In genomic region chr22:45101828-45102227, GRCh38 we compare ENCODE assay signal across 9 cellular contexts.
A peak's percentile ranks its signal among the peaks of the same experiment; 100 is the strongest.
DNase-seq lines count a peak whose midpoint lies in the region; ATAC-seq, FAIRE-seq and TF ChIP-seq lines count a peak whose summit lies in the region.
"Had no signal": no experiment of that assay in that cellular context is flagged by ENCODE, and none has a peak within 500 bp of the region (broad histone marks: within the 10 kb centered on the region; RNA-seq: fewer than 3 reads in every experiment).

No MANE protein-coding gene starts in this region.

- no peak for TF ChIP-seq POLR2A in suprapubic skin (IDR thresholded peaks at IDR 0.05)

- H3K4me3 ChIP-seq in OCI-LY1 (ENCODE audit: low read depth, low read length, poor library complexity, severe bottlenecking) (no peak overlapping the region), suprapubic skin (no peak overlapping the region)

- no peak for DNase-seq in D721Med (ENCODE audit: insufficient read length, low spot score)
- peak; percentile 24 for DNase-seq in HK-2 (ENCODE audit: unreplicated experiment)
- DNase-seq in cerebellar cortex (ENCODE audit: low spot score), result peak; percentile 64
- peak; percentile 90 for DNase-seq in left kidney (ENCODE audit: low read depth, low spot score)
- DNase-seq in stromal cell of bone marrow (ENCODE audit: low read depth), result peak; percentile 65
- no peak for DNase-seq in suprapubic skin (ENCODE audit: low spot score in 2 of 2)

- no peak overlapping the region for H3K9ac ChIP-seq in OCI-LY1 (ENCODE audit: low read length)

- H3K9me3 ChIP-seq in OCI-LY1 (ENCODE audit: low read length) (no peaks in the 10 kb centered on the region), suprapubic skin (no peaks in the 10 kb centered on the region)

- no peaks in the 10 kb centered on the region for H4K20me1 ChIP-seq in OCI-LY1 (ENCODE audit: insufficient read depth, low read length)

- H3K27me3 ChIP-seq in OCI-LY1 (ENCODE audit: insufficient read depth, low read length) (peaks cover 3% of the 10 kb centered on the region; the same call in 1 of the 2 replicates), suprapubic skin (peaks cover 21% of the 10 kb centered on the region)

- H3F3A ChIP-seq in OCI-LY1 (ENCODE audit: insufficient read depth, low read length), result no peaks in the 10 kb centered on the region

- no peak for ATAC-seq in HG03432 (IDR thresholded peaks at IDR 0.05; ENCODE audit: unreplicated experiment)

- H3K36me3 ChIP-seq in OCI-LY1 (ENCODE audit: insufficient read depth, low read length) (no peaks in the 10 kb centered on the region), suprapubic skin (no peaks in the 10 kb centered on the region)

- WGBS in suprapubic skin, result 44% methylated on average over 12 of the region's 12 CpGs

- no peak overlapping the region for H2AFZ ChIP-seq in OCI-LY1 (ENCODE audit: low read length)

- H3K4me1 ChIP-seq in OCI-LY1 (ENCODE audit: insufficient read depth, low read length, severe bottlenecking) (no peaks in the 10 kb centered on the region), suprapubic skin (no peaks in the 10 kb centered on the region)

- H3K27ac ChIP-seq in OCI-LY1 (ENCODE audit: low read depth, low read length, poor library complexity, severe bottlenecking) (no peak overlapping the region), suprapubic skin (no peak overlapping the region)

- TF ChIP-seq CTCF in D721Med (IDR thresholded peaks at IDR 0.05; ENCODE audit: insufficient read depth, missing control alignments), result peak; percentile 54
- peak; percentile 66 for TF ChIP-seq CTCF in OCI-LY1 (IDR thresholded peaks at IDR 0.05; ENCODE audit: low read length)
- no peak for TF ChIP-seq CTCF in suprapubic skin (IDR thresholded peaks at IDR 0.05)

- no peaks in the 10 kb centered on the region for H3K9me2 ChIP-seq in OCI-LY1 (ENCODE audit: low read depth, low read length)

- no peak for TF ChIP-seq EP300 in suprapubic skin (IDR thresholded peaks at IDR 0.05)

- no peaks in the 10 kb centered on the region for H3K79me2 ChIP-seq in OCI-LY1 (ENCODE audit: insufficient read depth, low read length)

- H3K4me2 ChIP-seq in OCI-LY1 (ENCODE audit: low read length), result no peak overlapping the region

- no peak for FAIRE-seq in D721Med (lab: Jason Lieb, UNC)
- FAIRE-seq: TTC549 had no signal

Comparison
In these comparisons a context has a peak if more than half of its experiments do, and no peak if none do; other contexts are left out.
1. DNase-seq: peak in HK-2 (single experiment), cerebellar cortex (single experiment), left kidney (single experiment) and stromal cell of bone marrow (single experiment); none in D721Med (single experiment) and suprapubic skin (0 of 2).
2. CTCF ChIP-seq: peak in D721Med (single experiment) and OCI-LY1 (single experiment); none in suprapubic skin (0 of 2).